ENCODE assay signal across 8 cellular contexts in genomic region chr12:1318327-1319031, GRCh38.
A peak's percentile ranks its signal among the peaks of the same experiment; 100 is the strongest.
DNase-seq lines count a peak whose midpoint lies in the region; ATAC-seq and TF ChIP-seq lines count a peak whose summit lies in the region.

No MANE protein-coding gene starts in this region.

- peaks cover 0 to 4% (median 0%) of the 10 kb centered on the region in 4 donors for H3K4me1 Mint-ChIP-seq in CD4-positive, alpha-beta memory T cell

- H3K27ac ChIP-seq in duodenal mucosa (ENCODE audit: low read depth, low read length): no peak overlapping the region
- peak overlapping the region; percentile 10 for H3K27ac ChIP-seq in muscle layer of duodenum (ENCODE audit: low read length)
- H3K27ac ChIP-seq in CD4-positive, alpha-beta memory T cell (ENCODE audit: low read depth, low read length): no peak overlapping the region
- H3K27ac ChIP-seq in MM.1S (ENCODE audit: low read length): no peak overlapping the region

- H3K9me3 ChIP-seq in duodenal mucosa (ENCODE audit: control insufficient read depth in 1 of 2, low read length in 2 of 2) (no peaks in the 10 kb centered on the region), muscle layer of duodenum (ENCODE audit: control insufficient read depth in 1 of 2, low read length in 2 of 2) (no peaks in the 10 kb centered on the region), MM.1S (replicated peaks; ENCODE audit: insufficient read depth, low read length) (no peaks in the 10 kb centered on the region)
- H3K9me3 ChIP-seq in CD4-positive, alpha-beta memory T cell (ENCODE audit: control insufficient read depth in 1 of 2, low read length in 2 of 2): no peaks in the 10 kb centered on the region

- peaks cover 0 to 11% (median 3%) of the 10 kb centered on the region in 8 donors for H3K9me3 Mint-ChIP-seq in CD4-positive, alpha-beta memory T cell

- H3K36me3 Mint-ChIP-seq in CD4-positive, alpha-beta memory T cell: peaks cover 12 to 22% of the 10 kb centered on the region in 2 donors

- no peaks in the 10 kb centered on the region for H3K79me2 ChIP-seq in MM.1S (ENCODE audit: low read length)

- H3K27ac Mint-ChIP-seq in CD4-positive, alpha-beta memory T cell: no peak overlapping the region

- H3K4me1 ChIP-seq in duodenal mucosa (ENCODE audit: control insufficient read depth in 1 of 2, insufficient read depth in 2 of 2, low read length in 2 of 2) (peaks cover 4 to 10% of the 10 kb centered on the region in 2 donors), muscle layer of duodenum (ENCODE audit: control insufficient read depth in 1 of 2, insufficient read depth in 2 of 2, low read length in 2 of 2) (peaks cover 6 to 19% of the 10 kb centered on the region in 2 donors), MM.1S (ENCODE audit: low read length) (no peaks in the 10 kb centered on the region)
- no peaks in the 10 kb centered on the region for H3K4me1 ChIP-seq in CD4-positive, alpha-beta memory T cell (ENCODE audit: insufficient read depth, low read length)

- H3K4me3 ChIP-seq in duodenal mucosa (ENCODE audit: low read depth in 1 of 2, low read length in 2 of 2): peak overlapping the region; percentile 5 to 42
- H3K4me3 ChIP-seq in muscle layer of duodenum (ENCODE audit: low read depth in 1 of 2, low read length in 2 of 2): peak overlapping the region; percentile 21 to 33
- no peak overlapping the region for H3K4me3 ChIP-seq in CD4-positive, alpha-beta memory T cell (ENCODE audit: low read length in 2 of 2)
- no peak overlapping the region for H3K4me3 ChIP-seq in MM.1S (ENCODE audit: low read length)

- no peaks in the 10 kb centered on the region for H3K9me2 ChIP-seq in MM.1S (replicated peaks; ENCODE audit: insufficient read depth, low read length)

- H2AFZ ChIP-seq in MM.1S (ENCODE audit: low read length): no peak overlapping the region

- no peaks in the 10 kb centered on the region for H3F3A ChIP-seq in MM.1S (ENCODE audit: insufficient read depth, low read length)

- intact Hi-C loops in CD4-positive, alpha-beta memory T cell (cut with micrococcal nuclease): no loop called here

- ATAC-seq in HG03460 (IDR thresholded peaks at IDR 0.05; ENCODE audit: unreplicated experiment): no peak

- H3K9ac ChIP-seq in duodenal mucosa (ENCODE audit: low read depth in 1 of 2, low read length in 2 of 2) (peak overlapping the region in 1 of 2 donors; percentile 8), MM.1S (ENCODE audit: low read length) (no peak overlapping the region)

- H4K20me1 ChIP-seq in MM.1S (ENCODE audit: insufficient read depth, low read length): no peaks in the 10 kb centered on the region

- H3K27me3 ChIP-seq in duodenal mucosa (ENCODE audit: control insufficient read depth in 1 of 2, insufficient read depth in 2 of 2, low read length in 2 of 2): no peaks in the 10 kb centered on the region
- no peaks in the 10 kb centered on the region for H3K27me3 ChIP-seq in muscle layer of duodenum (ENCODE audit: low read depth, low read length)
- no peaks in the 10 kb centered on the region for H3K27me3 ChIP-seq in CD4-positive, alpha-beta memory T cell (ENCODE audit: insufficient read depth, low read length)
- H3K27me3 ChIP-seq in MM.1S (replicated peaks; ENCODE audit: insufficient read depth, low read length): no peaks in the 10 kb centered on the region

- DNase-seq in Daoy (ENCODE audit: low read depth) (peak; percentile 50), NCI-H2196 treated with DMSO at 0.1 percent for 48 hours (lab: John Stamatoyannopoulos, UW; ENCODE audit: unreplicated experiment) (peak; percentile 63), MM.1S (no peak)
- no peak for DNase-seq in CD4-positive, alpha-beta memory T cell
- DNase-seq in activated CD8-positive, alpha-beta memory T cell treated with anti-CD3 and anti-CD28 coated beads for 24 hours: no peak

- no peak for TF ChIP-seq CTCF in MM.1S (IDR thresholded peaks at IDR 0.05; ENCODE audit: low read length)

- H3K36me3 ChIP-seq in duodenal mucosa (ENCODE audit: control insufficient read depth in 1 of 2, insufficient read depth in 2 of 2, low read length in 2 of 2) (no peaks in the 10 kb centered on the region), muscle layer of duodenum (ENCODE audit: control insufficient read depth in 1 of 2, insufficient read depth in 2 of 2, low read length in 2 of 2) (peaks cover 0 to 7% of the 10 kb centered on the region in 2 donors), MM.1S (replicated peaks; ENCODE audit: insufficient read depth, low read length) (no peaks in the 10 kb centered on the region; the same call in 1 of the 2 replicates)
- no peaks in the 10 kb centered on the region for H3K36me3 ChIP-seq in CD4-positive, alpha-beta memory T cell (ENCODE audit: insufficient read depth, low read length)

- no peaks in the 10 kb centered on the region for H3K27me3 Mint-ChIP-seq in CD4-positive, alpha-beta memory T cell

- CTCF ChIA-PET in CD4-positive, alpha-beta memory T cell (lab: Charles Lee; ENCODE audit: partially characterized antibody): interaction anchor here (1.1 kb wide), 1 partner anchor 12 kb away, joined by 4 read pairs; no protein-coding TSS in a partner anchor

- POLR2A ChIA-PET in CD4-positive, alpha-beta memory T cell (lab: Charles Lee; ENCODE audit: partially characterized antibody): no interaction called here

- no peak overlapping the region for H3K4me3 Mint-ChIP-seq in CD4-positive, alpha-beta memory T cell

- no peak overlapping the region for H3K4me2 ChIP-seq in MM.1S (ENCODE audit: low read depth, low read length)

Comparison
In these comparisons a context has a peak if more than half of its experiments do, and no peak if none do; other contexts are left out.
1. DNase-seq: peak in Daoy (single experiment) and NCI-H2196 treated with DMSO at 0.1 percent for 48 hours (single experiment); none in CD4-positive, alpha-beta memory T cell (0 of 5), activated CD8-positive, alpha-beta memory T cell treated with anti-CD3 and anti-CD28 coated beads for 24 hours (single experiment) and MM.1S (single experiment).
2. H3K4me3 ChIP-seq: peak in duodenal mucosa (2 of 2) and muscle layer of duodenum (2 of 2); none in CD4-positive, alpha-beta memory T cell (0 of 2) and MM.1S (single experiment).